Comparison of ENCODE assay signal across 10 cellular contexts in genomic region chr21:45540601-45540970, GRCh38. TPM values are rescaled to one million over a fixed set of nuclear protein-coding genes. Genes with fewer than 3 reads are reported as not detected.
DNase-seq lines count a peak whose midpoint lies in the region; ATAC-seq, FAIRE-seq and TF ChIP-seq lines count a peak whose summit lies in the region.
"Had no signal": no experiment of that assay in that cellular context is flagged by ENCODE, and none has a peak within 500 bp of the region (broad histone marks: within the 10 kb centered on the region; RNA-seq: fewer than 3 reads in every experiment).

No MANE protein-coding gene starts in this region.

- peaks cover 17% of the 10 kb centered on the region for H3K36me3 Mint-ChIP-seq in activated CD8-positive, alpha-beta T cell treated with anti-CD3 and anti-CD28 coated beads, Interleukin-2, amount 10 ng/mL, durations not matched to agents 7 days and 5 days (ENCODE audit: low read depth)

- CTCF ChIA-PET in activated CD8-positive, alpha-beta T cell treated with anti-CD3 and anti-CD28 coated beads, Interleukin-2, amount 10 ng/mL, durations not matched to agents 7 days and 5 days (lab: Charles Lee): interaction anchor here (1.4 kb wide), 1 partner anchor 8 kb away, joined by 5 read pairs; no protein-coding TSS in a partner anchor

- peak overlapping the region; percentile 80 for H3K4me2 ChIP-seq in keratinocyte (ENCODE audit: control insufficient read depth, extremely low read depth, insufficient read depth, low read depth, low read length)

- H3K27ac ChIP-seq in heart right ventricle (peak overlapping the region in 1 of 10 donors; percentile 82), keratinocyte (ENCODE audit: control insufficient read depth, insufficient read depth, low read length) (no peak overlapping the region)

- peaks cover 21% of the 10 kb centered on the region for H3K4me1 Mint-ChIP-seq in activated CD8-positive, alpha-beta T cell treated with anti-CD3 and anti-CD28 coated beads, Interleukin-2, amount 10 ng/mL, durations not matched to agents 7 days and 5 days (ENCODE audit: low read depth)

- H3K9me3 ChIP-seq in heart right ventricle (no peaks in the 10 kb centered on the region), keratinocyte (ENCODE audit: control insufficient read depth, low read depth, low read length) (no peaks in the 10 kb centered on the region)
- H3K9me3 ChIP-seq: left lung had no signal

- no peak overlapping the region for H2AFZ ChIP-seq in keratinocyte (ENCODE audit: control insufficient read depth, low read length)

- peaks cover 3% of the 10 kb centered on the region for H3K79me2 ChIP-seq in keratinocyte (ENCODE audit: control insufficient read depth, insufficient read depth, low read length)

- TF ChIP-seq CTCF in heart right ventricle (IDR thresholded peaks at IDR 0.05) (no peak), keratinocyte (optimal IDR thresholded peaks at IDR 0.05 in 1 of 3, IDR thresholded peaks at IDR 0.05 in 1 of 3, conservative IDR thresholded peaks at IDR 0.05 in 1 of 3; ENCODE audit: extremely low read depth in 1 of 3, insufficient read depth in 2 of 3, low read length in 3 of 3) (no peak)

- intact Hi-C loops in cardiac septum (cut with DNase I) (loop anchor here (5.0 kb wide), 1 partner anchor 63 kb away; no protein-coding TSS in a partner anchor), heart right ventricle (cut with DNase I) (no loop called here)

- H3K27me3 Mint-ChIP-seq in activated CD8-positive, alpha-beta T cell treated with anti-CD3 and anti-CD28 coated beads, Interleukin-2, amount 10 ng/mL, durations not matched to agents 7 days and 5 days (ENCODE audit: low read depth): no peaks in the 10 kb centered on the region

- WGBS in heart right ventricle, 2 donors: 87 to 90% methylated on average over 10 of the region's 10 CpGs

- H3K9me1 ChIP-seq in keratinocyte (ENCODE audit: control insufficient read depth, extremely low read depth, insufficient read depth, low read length): no peaks in the 10 kb centered on the region

- H3K27me3 ChIP-seq in heart right ventricle (no peaks in the 10 kb centered on the region), keratinocyte (ENCODE audit: control insufficient read depth, extremely low read depth, insufficient read depth, low read length) (no peaks in the 10 kb centered on the region)
- H3K27me3 ChIP-seq: left lung had no signal

- no peaks in the 10 kb centered on the region for H4K20me1 ChIP-seq in keratinocyte (ENCODE audit: control insufficient read depth, extremely low read depth, insufficient read depth, low read length)

- no peak for ATAC-seq in heart right ventricle
- ATAC-seq in activated CD8-positive, alpha-beta T cell treated with anti-CD3 and anti-CD28 coated beads, Interleukin-2, amount 10 ng/mL, durations not matched to agents 7 days and 5 days: no peak

- H3K4me1 ChIP-seq in heart right ventricle: peaks cover 0 to 25% (median 9%) of the 10 kb centered on the region in 9 donors
- H3K4me1 ChIP-seq in keratinocyte (ENCODE audit: control insufficient read depth, extremely low read depth, insufficient read depth, low read length): peaks cover 10% of the 10 kb centered on the region

- POLR2A ChIA-PET in activated CD8-positive, alpha-beta T cell treated with anti-CD3 and anti-CD28 coated beads, Interleukin-2, amount 10 ng/mL, durations not matched to agents 7 days and 5 days (lab: Charles Lee): no interaction called here

- dilution Hi-C loops in keratinocyte (cut with MboI; ENCODE audit: extremely low pct_ligation_motif_present, low sequenced_read_pairs): no loop called here

- FAIRE-seq in keratinocyte (lab: Jason Lieb, UNC): no peak

- H3K4me3 Mint-ChIP-seq in activated CD8-positive, alpha-beta T cell treated with anti-CD3 and anti-CD28 coated beads, Interleukin-2, amount 10 ng/mL, durations not matched to agents 7 days and 5 days: peak overlapping the region; percentile 75

- H3K4me3 ChIP-seq in heart right ventricle (peak overlapping the region in 1 of 10 donors; percentile 63), keratinocyte (ENCODE audit: control insufficient read depth in 2 of 3, extremely low read depth in 1 of 3, insufficient read depth in 2 of 3, low read depth in 1 of 3, low read length in 3 of 3) (no peak overlapping the region)

- DNase-seq in cardiac septum (ENCODE audit: low spot score): peak; percentile 74
- DNase-seq in heart right ventricle: no peak
- no peak for DNase-seq in activated CD8-positive, alpha-beta T cell treated with anti-CD3 and anti-CD28 coated beads, Interleukin-2, amount 10 ng/mL, durations not matched to agents 7 days and 5 days
- no peak for DNase-seq in keratinocyte (ENCODE audit: low read depth, low spot score)
- DNase-seq in iPS-NIHi11 (ENCODE audit: low spot score): no peak
- DNase-seq in SIG-M5 treated with dmso at 0.1 percent for 504 hours (lab: John Stamatoyannopoulos, UW; ENCODE audit: unreplicated experiment): no peak
- no peak for DNase-seq in DMS153 (lab: John Stamatoyannopoulos, UW)
- no peak for DNase-seq in effector CD8-positive, alpha-beta T cell (lab: John Stamatoyannopoulos, UW)
- DNase-seq: KG1 had no signal

- peaks cover 0 to 5% (median 0%) of the 10 kb centered on the region in 9 donors for H3K36me3 ChIP-seq in heart right ventricle
- peaks cover 0 to 9% of the 10 kb centered on the region in 2 experiments for H3K36me3 ChIP-seq in keratinocyte (ENCODE audit: control insufficient read depth in 2 of 2, extremely low read depth in 1 of 2, insufficient read depth in 2 of 2, low read length in 2 of 2)

- H3K27ac Mint-ChIP-seq in activated CD8-positive, alpha-beta T cell treated with anti-CD3 and anti-CD28 coated beads, Interleukin-2, amount 10 ng/mL, durations not matched to agents 7 days and 5 days: peak overlapping the region; percentile 82

- no peak overlapping the region for H3K9ac ChIP-seq in keratinocyte (ENCODE audit: control insufficient read depth, extremely low read depth, insufficient read depth, low read length)

- no peaks in the 10 kb centered on the region for H3K9me3 Mint-ChIP-seq in activated CD8-positive, alpha-beta T cell treated with anti-CD3 and anti-CD28 coated beads, Interleukin-2, amount 10 ng/mL, durations not matched to agents 7 days and 5 days (ENCODE audit: insufficient read depth)

RNA-seq across cellular contexts. Expression of gene SLC19A1, which starts 1.7 kb away (rescaled TPM):
- total RNA-seq in cardiac septum (2.7 TPM), heart right ventricle (1 to 10 TPM; 1.5 to 8.5 (median 3.5) TPM)
- polyA plus RNA-seq in heart right ventricle (1 to 10 TPM; 3.8 to 7.2 TPM), keratinocyte (3.8 to 4.5 TPM (median 3.9 TPM) in 3 replicates)
- 10 to 100 TPM; 44.4 to 51.6 TPM for total RNA-seq in activated CD8-positive, alpha-beta T cell treated with anti-CD3 and anti-CD28 coated beads, Interleukin-2, amount 10 ng/mL, durations not matched to agents 7 days and 5 days
- 0.42 TPM for polyA plus RNA-seq in keratinocyte (2011; ENCODE audit: low read depth)
- 2.2 and 4.2 TPM in 2 replicates for polyA plus RNA-seq in keratinocyte (2011; cell fraction: cytosol; rRNA removed)
- polyA plus RNA-seq in keratinocyte (2011; cell fraction: nucleus; rRNA removed): 6.5 and 12.5 TPM in 2 replicates
- polyA plus RNA-seq in keratinocyte (2012; ENCODE audit: low replicate concordance): 2.9 and 12.5 TPM in 2 replicates
- polyA minus RNA-seq in keratinocyte: 4.9 to 10.3 TPM (median 9.8 TPM) in 3 replicates
- 10.9 TPM for polyA minus RNA-seq in keratinocyte (2011; cell fraction: cytosol; rRNA and poly(A)+ RNA removed)
- polyA minus RNA-seq in keratinocyte (2011; cell fraction: nucleus; rRNA and poly(A)+ RNA removed): 10.9 and 13.1 TPM in 2 replicates

Comparison
In these comparisons a context has a peak if more than half of its experiments do, and no peak if none do; other contexts are left out.
1. RNA of gene SLC19A1, which starts 1.7 kb away (total RNA-seq): 44.4 to 51.6 TPM in activated CD8-positive, alpha-beta T cell treated with anti-CD3 and anti-CD28 coated beads, Interleukin-2, amount 10 ng/mL, durations not matched to agents 7 days and 5 days; 1.5 to 8.5 TPM in heart right ventricle and 2.7 TPM in cardiac septum (single experiment); every median in the first group is over 4 times any median in the second.